Comparison of ENCODE assay signal across 8 cellular contexts in genomic region chr11:93089474-93090102, GRCh38.
A peak's percentile ranks its signal among the peaks of the same experiment; 100 is the strongest.
DNase-seq lines count a peak whose midpoint lies in the region; ATAC-seq and TF ChIP-seq lines count a peak whose summit lies in the region.

No MANE protein-coding gene starts in this region.

- no peak for DNase-seq in Right ventricle myocardium inferior (ENCODE audit: missing footprints)
- no peak for DNase-seq in right atrium auricular region (ENCODE audit: low spot score)
- peak; percentile 72 for DNase-seq in RPMI8226
- DNase-seq in foreskin fibroblast = peak; percentile 7 to 28
- DNase-seq in retina = peak; percentile 20
- no peak for DNase-seq in NCI-H2171 (lab: John Stamatoyannopoulos, UW)
- no peak for DNase-seq in prostate gland (ENCODE audit: low spot score)

- no peak for TF ChIP-seq POLR2A in prostate gland (IDR thresholded peaks at IDR 0.05)

- no peaks in the 10 kb centered on the region for H3K9me3 ChIP-seq in right atrium auricular region
- no peaks in the 10 kb centered on the region for H3K9me3 ChIP-seq in prostate gland

- no peaks in the 10 kb centered on the region for H3K27me3 ChIP-seq in right atrium auricular region
- H3K27me3 ChIP-seq in prostate gland (replicated peaks; ENCODE audit: insufficient read depth) = no peaks in the 10 kb centered on the region

- H3K36me3 ChIP-seq in right atrium auricular region = no peaks in the 10 kb centered on the region
- no peaks in the 10 kb centered on the region for H3K36me3 ChIP-seq in prostate gland

- H3K4me3 ChIP-seq in right atrium auricular region = no peak overlapping the region
- H3K4me3 ChIP-seq in foreskin fibroblast (ENCODE audit: low read depth in 1 of 2, low read length in 2 of 2) = no peak overlapping the region
- H3K4me3 ChIP-seq in prostate gland = no peak overlapping the region

- 66% methylated on average over 5 of the region's 5 CpGs for WGBS in prostate gland

- TF ChIP-seq CTCF in right atrium auricular region (IDR thresholded peaks at IDR 0.05) (peak in 1 of 2 donors; percentile 45), foreskin fibroblast (IDR thresholded peaks at IDR 0.05; ENCODE audit: low read depth, low read length) (peak; percentile 71), prostate gland (IDR thresholded peaks at IDR 0.05) (no peak)

- ATAC-seq in Right ventricle myocardium inferior (peak; percentile 71), HG03520 (IDR thresholded peaks at IDR 0.05; ENCODE audit: unreplicated experiment) (peak; percentile 66)

- no peaks in the 10 kb centered on the region for H3K4me1 ChIP-seq in right atrium auricular region
- no peaks in the 10 kb centered on the region for H3K4me1 ChIP-seq in prostate gland (replicated peaks)

- intact Hi-C loops in Right ventricle myocardium inferior (cut with DNase I) = no loop called here
- intact Hi-C loops in prostate gland (cut with DNase I) = no loop called here

- no peak overlapping the region for H3K27ac ChIP-seq in right atrium auricular region
- no peak overlapping the region for H3K27ac ChIP-seq in prostate gland

Comparison
In these comparisons a context has a peak if more than half of its experiments do, and no peak if none do; other contexts are left out.
1. DNase-seq: peak in RPMI8226 (single experiment), foreskin fibroblast (2 of 2) and retina (single experiment); none in Right ventricle myocardium inferior (single experiment), right atrium auricular region (single experiment), NCI-H2171 (single experiment) and prostate gland (single experiment).